12 cellular contexts compared by ENCODE assay signal in the genomic region with DNA sequence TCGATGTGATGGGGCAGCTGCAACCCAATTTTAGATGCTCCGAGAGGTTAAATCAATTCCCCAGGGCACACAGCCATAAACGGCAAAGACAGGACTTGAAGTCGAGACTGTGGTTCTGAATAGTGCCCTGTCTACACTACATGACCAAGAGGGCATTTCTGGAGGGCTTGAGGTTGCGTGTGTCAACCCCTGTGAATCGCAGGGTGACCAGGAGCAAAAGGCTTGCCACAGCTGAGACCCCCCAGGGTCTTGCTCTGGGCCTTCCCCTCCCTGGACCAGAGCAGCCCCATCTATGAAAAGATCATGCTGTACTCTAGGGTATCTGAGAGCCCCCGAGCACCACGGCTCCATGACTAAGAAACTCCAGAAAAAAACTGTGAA. TPM values are rescaled to one million over a fixed set of nuclear protein-coding genes. Genes with fewer than 3 reads are reported as not detected.
DNase-seq lines count a peak whose midpoint lies in the region; ATAC-seq lines count a peak whose summit lies in the region.
"Had no signal": no experiment of that assay in that cellular context is flagged by ENCODE, and none has a peak within 500 bp of the region (broad histone marks: within the 10 kb centered on the region; RNA-seq: fewer than 3 reads in every experiment).

No MANE protein-coding gene starts in this region.

- H3K9me3 Mint-ChIP-seq in activated naive CD8-positive, alpha-beta T cell treated with anti-CD3 and anti-CD28 coated beads for 36 hours = peaks cover 3% of the 10 kb centered on the region
- H3K9me3 Mint-ChIP-seq in activated naive CD8-positive, alpha-beta T cell treated with anti-CD3 and anti-CD28 coated beads, Interleukin-2, amount 50 U/mL, for 24 hours = peaks cover 4% of the 10 kb centered on the region
- peaks cover 7% of the 10 kb centered on the region for H3K9me3 Mint-ChIP-seq in activated naive CD8-positive, alpha-beta T cell treated with anti-CD3 and anti-CD28 coated beads, Interleukin-2, amount 10 ng/mL, durations not matched to agents 7 days and 5 days
- H3K9me3 Mint-ChIP-seq in stimulated activated naive CD8-positive, alpha-beta T cell treated with anti-CD3 and anti-CD28 coated beads, Interleukin-15, amount 100 ng/mL, for 72 hours = no peaks in the 10 kb centered on the region
- H3K9me3 Mint-ChIP-seq: WTC11 had no signal

- no peaks in the 10 kb centered on the region for H3K36me3 Mint-ChIP-seq in activated naive CD8-positive, alpha-beta T cell treated with anti-CD3 and anti-CD28 coated beads for 36 hours
- no peaks in the 10 kb centered on the region for H3K36me3 Mint-ChIP-seq in activated naive CD8-positive, alpha-beta T cell treated with anti-CD3 and anti-CD28 coated beads, Interleukin-2, amount 50 U/mL, for 24 hours (ENCODE audit: low read depth)
- peaks cover 7% of the 10 kb centered on the region for H3K36me3 Mint-ChIP-seq in activated naive CD8-positive, alpha-beta T cell treated with anti-CD3 and anti-CD28 coated beads, Interleukin-2, amount 10 ng/mL, durations not matched to agents 7 days and 5 days
- H3K36me3 Mint-ChIP-seq: WTC11 had no signal

- H3K4me3 Mint-ChIP-seq in activated naive CD8-positive, alpha-beta T cell treated with anti-CD3 and anti-CD28 coated beads for 36 hours = no peak overlapping the region
- H3K4me3 Mint-ChIP-seq in activated naive CD8-positive, alpha-beta T cell treated with anti-CD3 and anti-CD28 coated beads, Interleukin-2, amount 50 U/mL, for 24 hours = no peak overlapping the region
- H3K4me3 Mint-ChIP-seq in activated naive CD8-positive, alpha-beta T cell treated with anti-CD3 and anti-CD28 coated beads, Interleukin-2, amount 10 ng/mL, durations not matched to agents 7 days and 5 days = peak overlapping the region; percentile 56
- peak overlapping the region; percentile 30 to 69 for H3K4me3 Mint-ChIP-seq in stimulated activated naive CD8-positive, alpha-beta T cell treated with anti-CD3 and anti-CD28 coated beads, Interleukin-15, amount 100 ng/mL, for 72 hours
- H3K4me3 Mint-ChIP-seq: endodermal cell, WTC11 had no signal

- H3K27me3 Mint-ChIP-seq in activated naive CD8-positive, alpha-beta T cell treated with anti-CD3 and anti-CD28 coated beads for 36 hours = peaks cover 4% of the 10 kb centered on the region
- H3K27me3 Mint-ChIP-seq in activated naive CD8-positive, alpha-beta T cell treated with anti-CD3 and anti-CD28 coated beads, Interleukin-2, amount 50 U/mL, for 24 hours = no peaks in the 10 kb centered on the region
- H3K27me3 Mint-ChIP-seq in activated naive CD8-positive, alpha-beta T cell treated with anti-CD3 and anti-CD28 coated beads, Interleukin-2, amount 10 ng/mL, durations not matched to agents 7 days and 5 days = peaks cover 23% of the 10 kb centered on the region
- peaks cover 16% of the 10 kb centered on the region for H3K27me3 Mint-ChIP-seq in stimulated activated naive CD8-positive, alpha-beta T cell treated with anti-CD3 and anti-CD28 coated beads, Interleukin-15, amount 100 ng/mL, for 72 hours

- H3K4me1 Mint-ChIP-seq in activated naive CD8-positive, alpha-beta T cell treated with anti-CD3 and anti-CD28 coated beads for 36 hours = peaks cover 20% of the 10 kb centered on the region
- H3K4me1 Mint-ChIP-seq in activated naive CD8-positive, alpha-beta T cell treated with anti-CD3 and anti-CD28 coated beads, Interleukin-2, amount 50 U/mL, for 24 hours = peaks cover 26% of the 10 kb centered on the region
- H3K4me1 Mint-ChIP-seq in activated naive CD8-positive, alpha-beta T cell treated with anti-CD3 and anti-CD28 coated beads, Interleukin-2, amount 10 ng/mL, durations not matched to agents 7 days and 5 days = peaks cover 46% of the 10 kb centered on the region
- H3K4me1 Mint-ChIP-seq in stimulated activated naive CD8-positive, alpha-beta T cell treated with anti-CD3 and anti-CD28 coated beads, Interleukin-15, amount 100 ng/mL, for 72 hours = peaks cover 45% of the 10 kb centered on the region
- H3K4me1 Mint-ChIP-seq: endodermal cell had no signal

- no peak for DNase-seq in activated naive CD8-positive, alpha-beta T cell treated with anti-CD3 and anti-CD28 coated beads for 36 hours
- no peak for DNase-seq in activated naive CD8-positive, alpha-beta T cell treated with anti-CD3 and anti-CD28 coated beads, Interleukin-2, amount 50 U/mL, for 24 hours
- no peak for DNase-seq in activated naive CD8-positive, alpha-beta T cell treated with anti-CD3 and anti-CD28 coated beads, Interleukin-2, amount 10 ng/mL, durations not matched to agents 7 days and 5 days
- no peak for DNase-seq in stimulated activated naive CD8-positive, alpha-beta T cell treated with anti-CD3 and anti-CD28 coated beads, Interleukin-15, amount 100 ng/mL, for 72 hours
- DNase-seq in DMS114 treated with DMSO at 0.1 percent for 48 hours (lab: John Stamatoyannopoulos, UW; ENCODE audit: unreplicated experiment) (no peak), ecto neural progenitor cell (ENCODE audit: low spot score) (no peak)
- DNase-seq: DMS 273 treated with DMSO at 0.1 percent for 48 hours, NCI-H2107 had no signal

- no peak for ATAC-seq in activated naive CD8-positive, alpha-beta T cell treated with anti-CD3 and anti-CD28 coated beads, Interleukin-2, amount 50 U/mL, for 24 hours
- ATAC-seq in HG03159 (IDR thresholded peaks at IDR 0.05; ENCODE audit: unreplicated experiment) (peak; percentile 19), GM21528 (IDR thresholded peaks at IDR 0.05; ENCODE audit: low FRiP score, unreplicated experiment) (no peak)
- no peak for ATAC-seq in activated naive CD8-positive, alpha-beta T cell treated with anti-CD3 and anti-CD28 coated beads, Interleukin-2, amount 10 ng/mL, durations not matched to agents 7 days and 5 days (ENCODE audit: low read depth)
- ATAC-seq in stimulated activated naive CD8-positive, alpha-beta T cell treated with anti-CD3 and anti-CD28 coated beads, Interleukin-15, amount 100 ng/mL, for 72 hours = peak; percentile 12

- H3K27ac Mint-ChIP-seq in activated naive CD8-positive, alpha-beta T cell treated with anti-CD3 and anti-CD28 coated beads for 36 hours = peak overlapping the region; percentile 16
- H3K27ac Mint-ChIP-seq in activated naive CD8-positive, alpha-beta T cell treated with anti-CD3 and anti-CD28 coated beads, Interleukin-2, amount 50 U/mL, for 24 hours = no peak overlapping the region
- peak overlapping the region; percentile 83 for H3K27ac Mint-ChIP-seq in activated naive CD8-positive, alpha-beta T cell treated with anti-CD3 and anti-CD28 coated beads, Interleukin-2, amount 10 ng/mL, durations not matched to agents 7 days and 5 days
- no peak overlapping the region for H3K27ac Mint-ChIP-seq in stimulated activated naive CD8-positive, alpha-beta T cell treated with anti-CD3 and anti-CD28 coated beads, Interleukin-15, amount 100 ng/mL, for 72 hours
- H3K27ac Mint-ChIP-seq: endodermal cell, WTC11 had no signal

- POLR2A ChIA-PET in activated naive CD8-positive, alpha-beta T cell treated with anti-CD3 and anti-CD28 coated beads, Interleukin-2, amount 10 ng/mL, durations not matched to agents 7 days and 5 days (lab: Charles Lee) = interaction anchor here (0.5 to 3.5 kb wide), 11 partner anchors 11 to 156 kb away, joined by 3 to 20 read pairs (median 5); partner anchors contain the start of genes CSGALNACT2, HNRNPF and ZNF487

RNA-seq across cellular contexts. Expression of gene RASGEF1A, which starts 26.8 kb away (rescaled TPM):
- under 1 TPM; 0.40 to 0.45 TPM for total RNA-seq in activated naive CD8-positive, alpha-beta T cell treated with anti-CD3 and anti-CD28 coated beads for 36 hours
- 1 to 10 TPM; 4.4 to 4.9 TPM for total RNA-seq in activated naive CD8-positive, alpha-beta T cell treated with anti-CD3 and anti-CD28 coated beads, Interleukin-2, amount 10 ng/mL, durations not matched to agents 7 days and 5 days

Comparison
In these comparisons a context has a peak if more than half of its experiments do, and no peak if none do; other contexts are left out.
1. H3K27ac Mint-ChIP-seq: peak in activated naive CD8-positive, alpha-beta T cell treated with anti-CD3 and anti-CD28 coated beads for 36 hours (single experiment) and activated naive CD8-positive, alpha-beta T cell treated with anti-CD3 and anti-CD28 coated beads, Interleukin-2, amount 10 ng/mL, durations not matched to agents 7 days and 5 days (single experiment); none in activated naive CD8-positive, alpha-beta T cell treated with anti-CD3 and anti-CD28 coated beads, Interleukin-2, amount 50 U/mL, for 24 hours (single experiment) and stimulated activated naive CD8-positive, alpha-beta T cell treated with anti-CD3 and anti-CD28 coated beads, Interleukin-15, amount 100 ng/mL, for 72 hours (0 of 2).
2. H3K4me3 Mint-ChIP-seq: peak in activated naive CD8-positive, alpha-beta T cell treated with anti-CD3 and anti-CD28 coated beads, Interleukin-2, amount 10 ng/mL, durations not matched to agents 7 days and 5 days (single experiment) and stimulated activated naive CD8-positive, alpha-beta T cell treated with anti-CD3 and anti-CD28 coated beads, Interleukin-15, amount 100 ng/mL, for 72 hours (2 of 2); none in activated naive CD8-positive, alpha-beta T cell treated with anti-CD3 and anti-CD28 coated beads for 36 hours (single experiment) and activated naive CD8-positive, alpha-beta T cell treated with anti-CD3 and anti-CD28 coated beads, Interleukin-2, amount 50 U/mL, for 24 hours (single experiment).
3. ATAC-seq: peak in HG03159 (single experiment) and stimulated activated naive CD8-positive, alpha-beta T cell treated with anti-CD3 and anti-CD28 coated beads, Interleukin-15, amount 100 ng/mL, for 72 hours (single experiment); none in activated naive CD8-positive, alpha-beta T cell treated with anti-CD3 and anti-CD28 coated beads, Interleukin-2, amount 50 U/mL, for 24 hours (single experiment), activated naive CD8-positive, alpha-beta T cell treated with anti-CD3 and anti-CD28 coated beads, Interleukin-2, amount 10 ng/mL, durations not matched to agents 7 days and 5 days (single experiment) and GM21528 (single experiment).